1 cellular context compared by ENCODE assay signal in the genomic region with DNA sequence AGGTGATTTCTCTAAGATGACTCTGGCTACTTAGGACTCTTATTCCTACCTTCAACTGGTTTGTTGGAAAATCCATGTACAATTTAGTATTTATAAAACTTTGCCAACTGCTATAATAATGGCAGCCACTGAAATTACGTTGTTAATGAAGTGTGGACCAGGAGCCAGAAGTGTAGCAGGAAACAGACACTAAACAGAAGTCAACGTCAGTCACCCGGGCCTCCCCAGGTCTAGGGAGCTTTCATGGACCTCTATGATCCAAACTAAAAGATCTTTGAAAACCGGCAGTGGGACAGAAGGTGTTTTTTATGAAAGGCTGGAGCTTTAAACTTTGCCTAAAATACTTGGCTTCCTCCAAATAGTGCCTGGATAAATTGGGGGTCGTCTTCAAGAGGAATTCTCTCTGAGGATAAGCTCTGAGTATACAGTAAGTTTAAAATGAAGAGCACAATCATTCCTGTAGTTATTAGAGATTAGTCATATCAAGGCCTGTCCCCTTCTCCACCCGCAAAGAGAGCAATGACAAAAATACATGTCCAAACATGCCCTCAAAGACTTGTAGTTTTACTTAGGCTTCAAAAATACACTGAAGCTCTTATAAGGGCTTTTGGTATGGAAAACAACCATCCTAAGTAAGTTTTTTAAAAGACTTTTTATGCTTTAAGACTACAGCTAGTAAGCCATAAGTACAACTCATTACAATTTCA.
TF ChIP-seq lines count a peak whose summit lies in the region.

No MANE protein-coding gene starts in this region.

TF ChIP-seq in H1, 55 proteins besides CTCF, POLR2A, EP300 and RAD21:
- TF ChIP-seq JUND (IDR thresholded peaks at IDR 0.05; ENCODE audit: low read length), result no peak
- no peak for TF ChIP-seq RBBP5 (IDR thresholded peaks at IDR 0.05; ENCODE audit: borderline replicate concordance, low read depth, low read length)
- TF ChIP-seq PHF8 (conservative IDR thresholded peaks at IDR 0.05; ENCODE audit: low read depth, low read length), result no peak
- TF ChIP-seq CBX5 (IDR thresholded peaks at IDR 0.05; ENCODE audit: low read depth, low read length), result no peak
- TF ChIP-seq ZNF274 (IDR thresholded peaks at IDR 0.05; ENCODE audit: borderline replicate concordance, extremely low read depth, low read length), result no peak
- TF ChIP-seq KDM4A (IDR thresholded peaks at IDR 0.05; ENCODE audit: low read depth, low read length, severe bottlenecking), result no peak
- TF ChIP-seq POU5F1 (IDR thresholded peaks at IDR 0.05; ENCODE audit: low read depth, low read length), result no peak
- TF ChIP-seq RXRA (IDR thresholded peaks at IDR 0.05; ENCODE audit: insufficient read depth, low read depth, low read length), result no peak
- no peak for TF ChIP-seq KDM5A (IDR thresholded peaks at IDR 0.05; ENCODE audit: low read length)
